Comparison of ENCODE assay signal across 3 cellular contexts in genomic region chr10:133107442-133107841, GRCh38.
A peak's percentile ranks its signal among the peaks of the same experiment; 100 is the strongest.
TF ChIP-seq lines count a peak whose summit lies in the region.

No MANE protein-coding gene starts in this region.

TF ChIP-seq in A549, 52 proteins besides CTCF, POLR2A, EP300 and RAD21:
- TF ChIP-seq FOXS1 (CRISPR knock-in tag; IDR thresholded peaks at IDR 0.05) (no peak), KDM1A (IDR thresholded peaks at IDR 0.05; ENCODE audit: low read depth) (peak; percentile 81; the same call in 1 of the 2 replicates)

TF ChIP-seq in HEK293, 187 proteins besides CTCF, POLR2A, EP300 and RAD21:
- no peak for TF ChIP-seq ZNF354C (tag by site-specific recombination; IDR thresholded peaks at IDR 0.05; ENCODE audit: borderline replicate concordance, low read depth)
- TF ChIP-seq ZNF488 (tag by site-specific recombination; IDR thresholded peaks at IDR 0.05) = no peak
- TF ChIP-seq HOXC10 (CRISPR knock-in tag; IDR thresholded peaks at IDR 0.05) = no peak
- TF ChIP-seq SETDB1 (IDR thresholded peaks at IDR 0.05; ENCODE audit: insufficient read length, low read length) = peak; percentile 87
- no peak for TF ChIP-seq SP7 (tag by site-specific recombination; IDR thresholded peaks at IDR 0.05)

TF ChIP-seq in H1, 55 proteins besides CTCF, POLR2A, EP300 and RAD21:
- peak; percentile 59; the same call in 1 of the 2 replicates for TF ChIP-seq KDM1A (IDR thresholded peaks at IDR 0.05; ENCODE audit: borderline replicate concordance, low read length)
- TF ChIP-seq ASH2L (IDR thresholded peaks at IDR 0.05; ENCODE audit: low read length) = no peak
TF ChIP-seq in H1: peak in this region for 1.
